ENCODE assay signal across 8 cellular contexts in the genomic region with DNA sequence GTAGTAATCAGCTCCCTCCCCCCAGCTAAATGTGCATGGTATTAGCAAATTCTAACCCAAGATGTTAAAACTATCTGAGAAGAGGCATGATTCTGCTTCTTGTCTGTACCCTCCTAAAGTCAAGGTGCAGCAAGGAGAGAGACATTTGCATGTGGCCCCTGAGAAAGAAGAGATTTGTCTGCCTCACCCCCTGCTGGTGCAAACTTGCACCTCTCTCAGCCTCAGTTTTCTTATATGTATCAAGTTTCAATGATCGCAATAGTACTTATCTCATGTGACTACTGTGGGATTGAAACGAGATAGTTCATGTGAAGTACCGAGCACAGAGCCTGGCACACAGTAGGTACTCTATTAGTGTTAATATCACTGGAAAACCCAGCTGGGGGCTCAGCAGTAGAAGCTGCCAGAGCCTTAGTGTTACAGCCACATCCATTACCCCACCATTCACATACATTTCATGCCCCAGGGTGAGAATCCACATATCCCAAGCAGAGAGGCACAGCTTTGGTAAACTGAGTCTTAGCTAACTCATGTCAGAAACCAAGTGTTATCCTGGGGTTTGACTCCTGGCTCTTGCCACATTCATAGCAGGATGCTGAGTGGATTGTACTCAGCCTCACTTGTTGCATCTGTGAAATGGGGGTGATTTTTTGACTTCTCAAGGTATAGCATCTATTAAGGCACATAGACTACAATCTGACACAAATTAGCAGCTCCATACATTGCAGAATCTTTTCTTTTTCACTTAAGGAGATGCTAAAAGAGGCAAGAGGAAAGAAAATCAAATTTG. TPM values are rescaled to one million over a fixed set of nuclear protein-coding genes. Genes with fewer than 3 reads are reported as not detected.
DNase-seq lines count a peak whose midpoint lies in the region; ATAC-seq, FAIRE-seq and TF ChIP-seq lines count a peak whose summit lies in the region.
"Had no signal": no experiment of that assay in that cellular context is flagged by ENCODE, and none has a peak within 500 bp of the region (broad histone marks: within the 10 kb centered on the region; RNA-seq: fewer than 3 reads in every experiment).

No MANE protein-coding gene starts in this region.

- H3K27me3 ChIP-seq in GM12878 (replicated peaks in 1 of 2; ENCODE audit: control insufficient read depth in 2 of 2, insufficient read depth in 2 of 2, low read length in 1 of 2) (no peaks in the 10 kb centered on the region), small intestine (ENCODE audit: control insufficient read depth in 2 of 2, insufficient read depth in 2 of 2, low read length in 2 of 2) (no peaks in the 10 kb centered on the region)

- FAIRE-seq in GM18507 (lab: Jason Lieb, UNC): peak; percentile 81
- no peak for FAIRE-seq in GM12878 (lab: Jason Lieb, UNC)
- FAIRE-seq in small intestine (lab: Jason Lieb, UNC): no peak
- FAIRE-seq in HTR-8/SVneo (lab: Jason Lieb, UNC): no peak
- FAIRE-seq: TTC549 had no signal

- peak; percentile 79 for TF ChIP-seq RAD21 in GM12878 (IDR thresholded peaks at IDR 0.05; ENCODE audit: insufficient read depth, low read depth, low read length)

- no peak overlapping the region for H3K4me3 ChIP-seq in GM12878
- H3K4me3 ChIP-seq in small intestine (ENCODE audit: low read depth in 1 of 2, low read length in 2 of 2): no peak overlapping the region

- peak overlapping the region; percentile 10; the same call in 1 of the 2 replicates for H3K27ac ChIP-seq in GM12878 (ENCODE audit: control insufficient read depth, insufficient read depth)
- H3K27ac ChIP-seq in small intestine (ENCODE audit: low read depth in 1 of 2, low read length in 1 of 2): peak overlapping the region in 1 of 2 donors; percentile 55

- H3K79me2 ChIP-seq in GM12878 (ENCODE audit: control insufficient read depth, insufficient read depth, low read length): peaks cover 51% of the 10 kb centered on the region

- no peak for TF ChIP-seq POLR2A in GM12878 (IDR thresholded peaks at IDR 0.05; ENCODE audit: low read depth, low read length)

- RAD21 ChIA-PET in GM12878 (lab: Charles Lee; ENCODE audit: unreplicated experiment): interaction anchor here (0.6 to 7.5 kb wide), 26 partner anchors 9 to 239 kb away, joined by 3 to 56 read pairs (median 5); partner anchors contain the start of gene CD44

- in situ Hi-C loops in GM12878 (cut with MboI): no loop called here

- no TSS peak for BruUV-seq in GM12878 (replicated peaks; lab: Mats Ljungman, UMichigan)

- no peak for TF ChIP-seq EP300 in GM12878 (IDR thresholded peaks at IDR 0.05; ENCODE audit: borderline replicate concordance in 1 of 2, control insufficient read depth in 1 of 2, low read depth in 2 of 2, low read length in 2 of 2)

- POLR2A ChIA-PET in GM12878 (lab: Charles Lee): interaction anchor here (1.0 to 4.3 kb wide), 7 partner anchors 9 to 77 kb away, joined by 3 to 22 read pairs (median 5); partner anchors contain the start of gene CD44

- SMC1A ChIA-PET in GM12878 (lab: Charles Lee; ENCODE audit: uncharacterized antibody, unreplicated experiment): interaction anchor here (0.7 to 16.2 kb wide), 32 partner anchors 8 to 237 kb away, joined by 3 to 260 read pairs (median 6); partner anchors contain the start of gene CD44

- 0 out of 2 replicates have a peak overlapping the region, but pooled peaks have one; percentile 8 for H3K9ac ChIP-seq in GM12878 (ENCODE audit: control insufficient read depth, insufficient read depth, low read length)

- no peaks in the 10 kb centered on the region for H3K9me3 ChIP-seq in GM12878 (replicated peaks; ENCODE audit: control insufficient read depth, insufficient read depth, low read length)
- H3K9me3 ChIP-seq in small intestine (ENCODE audit: control insufficient read depth, low read depth): no peaks in the 10 kb centered on the region

- CTCF ChIA-PET in GM12878 (lab: Yijun Ruan, JAX): interaction anchor here (0.6 to 8.1 kb wide), 35 partner anchors 8 to 578 kb away, joined by 3 to 111 read pairs (median 5); partner anchors contain the start of gene CD44

- H3K4me2 ChIP-seq in GM12878 (ENCODE audit: control insufficient read depth, insufficient read depth): peak overlapping the region; percentile 53

- 2% methylated on average over 3 of the region's 3 CpGs for WGBS in GM12878 (ENCODE audit: insufficient coverage, insufficient replicate concordance, low lambda C conversion rate, missing lambda C conversion rate)
- 42 to 59% (median 53%) methylated on average over 3 of the region's 3 CpGs for WGBS in small intestine, 3 donors

- H3K4me1 ChIP-seq in GM12878 (ENCODE audit: control insufficient read depth, insufficient read depth, low read length) (peaks cover 54% of the 10 kb centered on the region), small intestine (ENCODE audit: control insufficient read depth in 2 of 2, insufficient read depth in 1 of 2, low read depth in 1 of 2, low read length in 1 of 2) (peaks cover 3 to 57% of the 10 kb centered on the region in 2 donors)

- ATAC-seq in HG03175 (IDR thresholded peaks at IDR 0.05; ENCODE audit: unreplicated experiment): peak; percentile 33
- peak; percentile 56 for ATAC-seq in GM12878

- peak; percentile 52 to 68 (median 55) for TF ChIP-seq CTCF in GM12878 (IDR thresholded peaks at IDR 0.05 in 2 of 3, conservative IDR thresholded peaks at IDR 0.05 in 1 of 3; ENCODE audit: control insufficient read depth in 2 of 3, extremely low read depth in 1 of 3, insufficient read depth in 1 of 3, low read depth in 3 of 3, low read length in 3 of 3)

- no peak overlapping the region for H2AFZ ChIP-seq in GM12878 (ENCODE audit: control insufficient read depth, low read depth, low read length)

- H3K36me3 ChIP-seq in GM12878 (ENCODE audit: control insufficient read depth in 2 of 2, insufficient read depth in 2 of 2, low read length in 1 of 2): no peaks in the 10 kb centered on the region
- H3K36me3 ChIP-seq in small intestine (ENCODE audit: control insufficient read depth in 2 of 2, insufficient read depth in 2 of 2, low read length in 2 of 2): peaks cover 0 to 3% of the 10 kb centered on the region in 2 donors

- no peaks in the 10 kb centered on the region for H4K20me1 ChIP-seq in GM12878 (ENCODE audit: control insufficient read depth, insufficient read depth)

- intact Hi-C loops in GM12878 (cut with micrococcal nuclease; ENCODE audit: unreplicated experiment): loop anchor here (2.0 kb wide), 1 partner anchor 237 kb away; no protein-coding TSS in a partner anchor

- no peak for DNase-seq in GM18507 (ENCODE audit: extremely low spot score, insufficient read length, low read depth)
- no peak for DNase-seq in GM12878 (ENCODE audit: low read depth, low spot score)
- DNase-seq in small intestine: peak; percentile 30
- DNase-seq in HTR-8/SVneo (ENCODE audit: insufficient read length, low spot score): no peak
- DNase-seq in NCI-H446 (lab: John Stamatoyannopoulos, UW): no peak
- no peak for DNase-seq in DMS114 treated with DMSO at 0.1 percent for 48 hours (lab: John Stamatoyannopoulos, UW; ENCODE audit: unreplicated experiment)

RNA-seq across cellular contexts. Expression of gene CD44, which starts 24.9 kb away (rescaled TPM):
- total RNA-seq in GM12878 (2013; cell fraction: nucleolus; rRNA removed): 514 and 528 TPM in 2 replicates
- total RNA-seq in GM12878 (2014; rRNA removed) (92.1 and 101 TPM in 2 replicates), GM12878 (2014; rRNA removed; fragmentation: Illumina TruSeq; extraction: Trizol) (133 and 148 TPM in 2 replicates), GM12878 (2021) (293 and 295 TPM in 2 replicates)
- 121 TPM for polyA plus RNA-seq in GM12878 (2011; ENCODE audit: low read depth)
- polyA plus RNA-seq in GM12878 (2011; rRNA removed) (190 and 193 TPM in 2 replicates), GM12878 (2014; fragmentation: Illumina TruSeq; extraction: Trizol) (264 and 295 TPM in 2 replicates), GM12878 (2014; fragmentation: Nextera tagmentation; extraction: Ambion mirVana) (10 to 100 TPM; 57.1 to 65.3 TPM), GM12878 (2014; rRNA removed) (188 and 201 TPM in 2 replicates), GM12878 (2016; fragmentation: Nextera tagmentation; extraction: Ambion mirVana) (100 to 1,000 TPM in 1 of 2 experiments, 10 to 100 TPM in 1; 95.6 to 108 TPM), small intestine (10 to 100 TPM in 2 of 3 donors, 1 to 10 TPM in 1; 5.4 to 89.6 (median 25.9) TPM)
- 279 and 303 TPM in 2 replicates for polyA plus RNA-seq in GM12878 (2011; cell fraction: cytosol; rRNA removed)
- polyA plus RNA-seq in GM12878 (2011; cell fraction: nucleus; rRNA removed): 148 and 190 TPM in 2 replicates
- 190 and 271 TPM in 2 replicates for polyA plus RNA-seq in GM12878 (2012)
- 318 and 386 TPM in 2 replicates for polyA minus RNA-seq in GM12878 (2011; rRNA and poly(A)+ RNA removed)
- polyA minus RNA-seq in GM12878 (2011; cell fraction: cytosol; rRNA and poly(A)+ RNA removed): 126 and 137 TPM in 2 replicates
- 179 and 299 TPM in 2 replicates for polyA minus RNA-seq in GM12878 (2011; cell fraction: nucleus; rRNA and poly(A)+ RNA removed)
